Comparison of ENCODE assay signal across 8 cellular contexts in the genomic region with DNA sequence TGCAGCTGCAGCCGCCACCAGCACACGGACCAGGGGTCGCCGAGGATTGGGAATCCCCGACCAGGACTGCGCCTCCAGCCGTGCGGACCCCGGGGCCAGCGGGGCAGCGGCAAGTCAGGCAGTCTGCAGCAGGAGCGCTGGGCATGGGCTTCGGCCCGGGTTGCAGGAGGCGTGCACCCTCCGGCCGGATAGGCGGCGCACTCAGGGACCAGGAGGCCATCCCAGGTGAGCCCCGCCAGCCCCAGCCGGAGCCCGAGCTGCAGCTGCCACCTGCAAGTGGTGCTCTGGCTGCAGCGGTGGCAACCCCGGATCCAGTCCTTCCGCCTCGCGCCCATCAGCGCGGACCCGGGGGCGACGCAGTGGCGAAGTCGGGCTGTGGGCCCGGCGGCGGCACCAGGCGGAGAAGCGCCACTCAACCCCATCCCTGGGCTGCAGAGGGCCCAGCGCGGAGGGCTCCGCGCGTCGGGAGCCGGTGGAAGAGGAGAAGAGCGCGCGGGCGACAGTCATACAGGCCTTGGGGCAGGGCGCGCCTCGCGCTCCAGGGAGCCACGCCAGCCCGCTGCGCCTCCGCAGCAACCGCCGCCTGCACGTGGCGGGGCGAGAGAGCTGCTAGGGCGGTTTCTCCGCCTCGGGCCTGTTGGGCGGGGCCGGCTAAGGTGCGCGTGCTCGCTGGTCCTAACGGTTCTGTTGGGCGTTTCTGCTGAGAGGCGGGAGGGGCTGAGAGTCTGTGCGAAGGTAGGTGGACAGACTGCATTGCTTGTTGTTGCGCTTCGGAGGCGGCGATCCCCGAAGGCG.
DNase-seq lines count a peak whose midpoint lies in the region; ATAC-seq and TF ChIP-seq lines count a peak whose summit lies in the region.

No MANE protein-coding gene starts in this region.

- in situ Hi-C loops in SK-MEL-5 (cut with HindIII; ENCODE audit: low pct_unique_long_range_greater_than_20kb, low sequenced_read_pairs) = no loop called here

- peaks cover 6% of the 10 kb centered on the region for H3K9me3 ChIP-seq in mesenchymal stem cell (ENCODE audit: control insufficient read depth, low read length)

- H3K4me3 ChIP-seq in mesenchymal stem cell (ENCODE audit: insufficient read depth in 1 of 2, low read depth in 1 of 2, low read length in 2 of 2) = peak overlapping the region; percentile 18 to 60

- ATAC-seq in HG02852 (IDR thresholded peaks at IDR 0.05; ENCODE audit: unreplicated experiment) (peak; percentile 83), GM21619 (IDR thresholded peaks at IDR 0.05; ENCODE audit: unreplicated experiment) (no peak)
- ATAC-seq in stimulated activated naive CD8-positive, alpha-beta T cell treated with anti-CD3 and anti-CD28 coated beads, Interleukin-15, amount 100 ng/mL, for 72 hours = peak; percentile 80

- H3K4me2 ChIP-seq in mesenchymal stem cell (ENCODE audit: low read length, poor library complexity, severe bottlenecking) = peak overlapping the region; percentile 82

- no peaks in the 10 kb centered on the region for H3K36me3 ChIP-seq in mesenchymal stem cell (ENCODE audit: control insufficient read depth in 1 of 2, insufficient read depth in 2 of 2, low read depth in 1 of 2, low read length in 2 of 2)

- H3K27me3 ChIP-seq in mesenchymal stem cell (ENCODE audit: control insufficient read depth in 1 of 2, insufficient read depth in 1 of 2, low read length in 2 of 2) = peaks cover 15 to 21% of the 10 kb centered on the region in 2 experiments

- H3K79me1 ChIP-seq in mesenchymal stem cell (replicated peaks; ENCODE audit: low read length, poor library complexity, severe bottlenecking) = no peaks in the 10 kb centered on the region

- intact Hi-C loops in Calu3 (cut with micrococcal nuclease; ENCODE audit: unreplicated experiment) = no loop called here

- peak overlapping the region; percentile 47 for H3K4me3 Mint-ChIP-seq in Calu3 (ENCODE audit: low read depth, unreplicated experiment)
- H3K4me3 Mint-ChIP-seq in chondrocyte (ENCODE audit: unreplicated experiment) = peak overlapping the region; percentile 41
- peak overlapping the region; percentile 75 to 78 for H3K4me3 Mint-ChIP-seq in stimulated activated naive CD8-positive, alpha-beta T cell treated with anti-CD3 and anti-CD28 coated beads, Interleukin-15, amount 100 ng/mL, for 72 hours

- H3K4me1 Mint-ChIP-seq in Calu3 (ENCODE audit: low read depth, unreplicated experiment) (no peaks in the 10 kb centered on the region), chondrocyte (ENCODE audit: low read depth) (peaks cover 3% of the 10 kb centered on the region)
- H3K4me1 Mint-ChIP-seq in stimulated activated naive CD8-positive, alpha-beta T cell treated with anti-CD3 and anti-CD28 coated beads, Interleukin-15, amount 100 ng/mL, for 72 hours = peaks cover 15% of the 10 kb centered on the region

- no peaks in the 10 kb centered on the region for H3K36me3 Mint-ChIP-seq in Calu3 (ENCODE audit: insufficient read depth, unreplicated experiment)
- no peaks in the 10 kb centered on the region for H3K36me3 Mint-ChIP-seq in chondrocyte (ENCODE audit: low read depth)

- CTCF ChIA-PET in Calu3 (lab: Charles Lee) = no interaction called here

- H4K91ac ChIP-seq in mesenchymal stem cell (ENCODE audit: low read length) = peak overlapping the region; percentile 7

- H3K18ac ChIP-seq in mesenchymal stem cell (ENCODE audit: low read depth in 1 of 2, low read length in 2 of 2) = no peak overlapping the region

- DNase-seq in Calu3 = peak; percentile 10
- DNase-seq in SK-MEL-5 (ENCODE audit: low read depth, low spot score) = peak; percentile 43
- no peak for DNase-seq in chondrocyte (ENCODE audit: low spot score)
- no peak for DNase-seq in mesenchymal stem cell
- DNase-seq in stimulated activated naive CD8-positive, alpha-beta T cell treated with anti-CD3 and anti-CD28 coated beads, Interleukin-15, amount 100 ng/mL, for 72 hours = peak; percentile 52 to 58
- no peak for DNase-seq in hepatic stellate cell (ENCODE audit: low spot score)

- no peak overlapping the region for H2BK12ac ChIP-seq in mesenchymal stem cell (ENCODE audit: low read length in 2 of 2)

- H3K4ac ChIP-seq in mesenchymal stem cell (ENCODE audit: low read depth in 1 of 2, low read length in 2 of 2) = no peak overlapping the region

- TF ChIP-seq CTCF in Calu3 (IDR thresholded peaks at IDR 0.05; ENCODE audit: unreplicated experiment) (no peak), chondrocyte (IDR thresholded peaks at IDR 0.05) (no peak)

- H3K4me1 ChIP-seq in mesenchymal stem cell (ENCODE audit: control insufficient read depth, insufficient read depth, low read depth, low read length) = peaks cover 11% of the 10 kb centered on the region

- no peak overlapping the region for H2BK120ac ChIP-seq in mesenchymal stem cell (ENCODE audit: low read depth, low read length)

- H3K27me3 Mint-ChIP-seq in Calu3 (ENCODE audit: unreplicated experiment) = no peaks in the 10 kb centered on the region
- peaks cover 20% of the 10 kb centered on the region for H3K27me3 Mint-ChIP-seq in chondrocyte (ENCODE audit: low read depth)
- H3K27me3 Mint-ChIP-seq in stimulated activated naive CD8-positive, alpha-beta T cell treated with anti-CD3 and anti-CD28 coated beads, Interleukin-15, amount 100 ng/mL, for 72 hours = peaks cover 25% of the 10 kb centered on the region

- H3K9me3 Mint-ChIP-seq in Calu3 (ENCODE audit: low read depth, unreplicated experiment) = no peaks in the 10 kb centered on the region
- H3K9me3 Mint-ChIP-seq in chondrocyte (ENCODE audit: low read depth) = peaks cover 3% of the 10 kb centered on the region
- H3K9me3 Mint-ChIP-seq in stimulated activated naive CD8-positive, alpha-beta T cell treated with anti-CD3 and anti-CD28 coated beads, Interleukin-15, amount 100 ng/mL, for 72 hours = peaks cover 0 to 8% of the 10 kb centered on the region in 2 donors

- no peak overlapping the region for H2BK5ac ChIP-seq in mesenchymal stem cell (ENCODE audit: low read depth, low read length, poor library complexity, severe bottlenecking)

- H3K27ac ChIP-seq in mesenchymal stem cell (ENCODE audit: low read length, poor library complexity, severe bottlenecking) = no peak overlapping the region

- BruUV-seq in Calu3 (replicated peaks; lab: Mats Ljungman, UMichigan) = no TSS peak

- H2AK5ac ChIP-seq in mesenchymal stem cell (ENCODE audit: low read length, severe bottlenecking) = no peak overlapping the region

- H3K27ac Mint-ChIP-seq in Calu3 (ENCODE audit: unreplicated experiment) = no peak overlapping the region
- no peak overlapping the region for H3K27ac Mint-ChIP-seq in chondrocyte (ENCODE audit: unreplicated experiment)
- no peak overlapping the region for H3K27ac Mint-ChIP-seq in stimulated activated naive CD8-positive, alpha-beta T cell treated with anti-CD3 and anti-CD28 coated beads, Interleukin-15, amount 100 ng/mL, for 72 hours

- H2BK15ac ChIP-seq in mesenchymal stem cell (ENCODE audit: low read depth, poor library complexity, severe bottlenecking) = no peak overlapping the region

- H3K9ac ChIP-seq in mesenchymal stem cell (ENCODE audit: low read length) = no peak overlapping the region

- no peak overlapping the region for H4K8ac ChIP-seq in mesenchymal stem cell (ENCODE audit: low read length)

- no peak overlapping the region for H2AFZ ChIP-seq in mesenchymal stem cell (ENCODE audit: low read depth, low read length)

- no peak overlapping the region for H3K23ac ChIP-seq in mesenchymal stem cell (ENCODE audit: low read length in 2 of 2)

- H3K14ac ChIP-seq in mesenchymal stem cell (ENCODE audit: low read length in 2 of 2) = peak overlapping the region in 1 of 2 experiments; percentile 28

- WGBS in mesenchymal stem cell = 3% methylated on average over 79 of the region's 81 CpGs

Comparison
In these comparisons a context has a peak if more than half of its experiments do, and no peak if none do; other contexts are left out.
1. DNase-seq: peak in Calu3 (single experiment), SK-MEL-5 (single experiment) and stimulated activated naive CD8-positive, alpha-beta T cell treated with anti-CD3 and anti-CD28 coated beads, Interleukin-15, amount 100 ng/mL, for 72 hours (2 of 2); none in chondrocyte (single experiment), mesenchymal stem cell (single experiment) and hepatic stellate cell (single experiment).
2. Peak in every context shown above with its lines, with median percentiles within 50 percentile points of each other: H3K4me3 Mint-ChIP-seq.